Comparison of ENCODE assay signal across 8 cellular contexts in genomic region chr10:118523775-118524174, GRCh38.
"Had no signal": no experiment of that assay in that cellular context is flagged by ENCODE, and none has a peak within 500 bp of the region (broad histone marks: within the 10 kb centered on the region; RNA-seq: fewer than 3 reads in every experiment).

No MANE protein-coding gene starts in this region.

- H3K4me3 ChIP-seq: smooth muscle cell, tibial nerve, vagina had no signal

- H3K4me1 ChIP-seq: tibial nerve, vagina had no signal

- H3K9me3 ChIP-seq: vagina had no signal

- DNase-seq: activated CD4-positive, alpha-beta T cell treated with anti-CD3 and anti-CD28 coated beads, Interleukin-2, amount 50 U/mL, for 1 hour; activated naive CD4-positive, alpha-beta T cell treated with anti-CD3 and anti-CD28 coated beads, Interleukin-2, amount 10 ng/mL, durations not matched to agents 7 days and 5 days; effector memory CD4-positive, alpha-beta T cell; natural killer cell; right cardiac atrium had no signal

- H3K36me3 ChIP-seq: tibial nerve, vagina had no signal

- H3K27me3 ChIP-seq: tibial nerve, vagina had no signal

- H3K27ac ChIP-seq: tibial nerve, vagina had no signal
